14 cellular contexts compared by ENCODE assay signal in genomic region chr7:103660455-103661371, GRCh38.
DNase-seq lines count a peak whose midpoint lies in the region; ATAC-seq, FAIRE-seq and TF ChIP-seq lines count a peak whose summit lies in the region.
"Had no signal": no experiment of that assay in that cellular context is flagged by ENCODE, and none has a peak within 500 bp of the region (broad histone marks: within the 10 kb centered on the region; RNA-seq: fewer than 3 reads in every experiment).

No MANE protein-coding gene starts in this region.

- H3K4me1 ChIP-seq in HUES48 (ENCODE audit: control insufficient read depth, insufficient read depth, low read length) = peaks cover 8% of the 10 kb centered on the region
- peaks cover 10 to 53% of the 10 kb centered on the region in 2 experiments for H3K4me1 ChIP-seq in K562 (replicated peaks in 1 of 2; ENCODE audit: control insufficient read depth in 2 of 2, insufficient read depth in 2 of 2, low read length in 2 of 2)
- H3K4me1 ChIP-seq in Peyer's patch = no peaks in the 10 kb centered on the region
- H3K4me1 ChIP-seq: left lung had no signal

- intact Hi-C loops in K562 (cut with micrococcal nuclease) (loop anchor here (5.0 to 10.0 kb wide), 2 partner anchors 337 to 434 kb away; no protein-coding TSS in a partner anchor), cardiac septum (cut with DNase I) (no loop called here)

- H3K9ac ChIP-seq in HUES48 (ENCODE audit: low read depth, low read length) = no peak overlapping the region
- 0 out of 4 replicates have a peak overlapping the region, but pooled peaks of 1 of the 2 experiments have one; percentile 7 for H3K9ac ChIP-seq in K562 (ENCODE audit: insufficient read depth in 1 of 2, low read depth in 2 of 2, low read length in 2 of 2)

- peak; percentile 57 for ATAC-seq in K562
- no peak for ATAC-seq in HG03175 (IDR thresholded peaks at IDR 0.05; ENCODE audit: unreplicated experiment)
- ATAC-seq: left lung, right cardiac atrium had no signal

- H3K27ac ChIP-seq in HUES48 (ENCODE audit: low read depth, low read length) (peak overlapping the region; percentile 72), K562 (ENCODE audit: extremely low read depth, low read depth, low read length) (peak overlapping the region; percentile 71), Peyer's patch (no peak overlapping the region)
- H3K27ac ChIP-seq: left lung had no signal

- in situ Hi-C loops in K562 (cut with MboI) = no loop called here

- WGBS in K562 (ENCODE audit: insufficient coverage, low coverage, missing lambda C conversion rate) = 29% methylated on average over 7 of the region's 7 CpGs

- H3K9me1 ChIP-seq in K562 (ENCODE audit: control insufficient read depth, insufficient read depth, low read length) = no peaks in the 10 kb centered on the region

- CTCF ChIA-PET in K562 (lab: Yijun Ruan, JAX; ENCODE audit: low intra/inter-chr PET ratio) = no interaction called here

- H4K20me1 ChIP-seq in K562 (replicated peaks; ENCODE audit: control insufficient read depth, insufficient read depth, low read length) = no peaks in the 10 kb centered on the region

- TF ChIP-seq EP300 in K562 (IDR thresholded peaks at IDR 0.05; ENCODE audit: low read length) = peak; percentile 82

- BruUV-seq in K562 (replicated peaks; lab: Mats Ljungman, UMichigan) = no TSS peak

- H3K36me3 ChIP-seq in HUES48 (ENCODE audit: control insufficient read depth, insufficient read depth, low read length) (no peaks in the 10 kb centered on the region), K562 (ENCODE audit: control insufficient read depth, insufficient read depth, low read length) (peaks cover 17% of the 10 kb centered on the region; the same call in 2 of the 3 replicates), Peyer's patch (no peaks in the 10 kb centered on the region)
- H3K36me3 ChIP-seq: left lung had no signal

- TF ChIP-seq POLR2A in K562 (conservative IDR thresholded peaks at IDR 0.05) (no peak), Peyer's patch (IDR thresholded peaks at IDR 0.05) (no peak)

- H3K4me3 ChIP-seq in AG10803 (ENCODE audit: low read length) (no peak overlapping the region), HUES48 (ENCODE audit: low read depth, low read length) (no peak overlapping the region), K562 (no peak overlapping the region), Peyer's patch (no peak overlapping the region)
- H3K4me3 ChIP-seq: left lung had no signal

- H3K9me3 ChIP-seq in HUES48 (ENCODE audit: control insufficient read depth, insufficient read depth, low read length) = no peaks in the 10 kb centered on the region
- no peaks in the 10 kb centered on the region for H3K9me3 ChIP-seq in K562 (replicated peaks; ENCODE audit: control insufficient read depth, insufficient read depth, low read depth, low read length)
- H3K9me3 ChIP-seq in Peyer's patch = no peaks in the 10 kb centered on the region
- H3K9me3 ChIP-seq: left lung had no signal

- peak; percentile 62 for FAIRE-seq in K562 (lab: Jason Lieb, UNC)

- TF ChIP-seq CTCF in AG10803 (conservative IDR thresholded peaks at IDR 0.05; ENCODE audit: low read length) = no peak
- TF ChIP-seq CTCF in K562 (IDR thresholded peaks at IDR 0.05 in 2 of 3, conservative IDR thresholded peaks at IDR 0.05 in 1 of 3; ENCODE audit: insufficient read depth in 2 of 3, low read depth in 1 of 3, low read length in 3 of 3) = no peak
- TF ChIP-seq CTCF in Peyer's patch (IDR thresholded peaks at IDR 0.05) = no peak

- peak overlapping the region; percentile 26; the same call in 1 of the 2 replicates for H3K4me2 ChIP-seq in K562 (ENCODE audit: insufficient read depth, low read length)

- 0 out of 4 replicates have a peak, but pooled peaks of 1 of the 2 experiments have one; percentile 2 for TF ChIP-seq RAD21 in K562 (CRISPR knock-in tag; conservative IDR thresholded peaks at IDR 0.05 in 1 of 2, IDR thresholded peaks at IDR 0.05 in 1 of 2)

- POLR2A ChIA-PET in K562 (lab: Yijun Ruan, JAX) = no interaction called here

- peak; percentile 26 for DNase-seq in AG10803 (ENCODE audit: low read depth)
- DNase-seq in K562 (ENCODE audit: extremely low read depth in 1 of 4, low spot score in 3 of 4) = peak in 2 of 4 experiments; percentile 32 to 72
- DNase-seq in kidney tubule cell (ENCODE audit: low spot score) = peak; percentile 94
- no peak for DNase-seq in cardiac septum (ENCODE audit: low spot score)
- no peak for DNase-seq in Peyer's patch
- no peak for DNase-seq in 8988T
- DNase-seq: activated CD4-positive, alpha-beta T cell treated with anti-CD3 and anti-CD28 coated beads for 1 hour; activated naive CD4-positive, alpha-beta T cell treated with anti-CD3 and anti-CD28 coated beads, Interleukin-2, amount 50 U/mL, for 16 hours; CD4-positive, CD25-positive, alpha-beta regulatory T cell; effector CD8-positive, alpha-beta T cell; left lung; right cardiac atrium had no signal

- H2AFZ ChIP-seq in K562 (ENCODE audit: low read depth, low read length) = peak overlapping the region; percentile 71

- no peaks in the 10 kb centered on the region for H3K79me2 ChIP-seq in K562 (ENCODE audit: control insufficient read depth, insufficient read depth, low read length)

- H3K27me3 ChIP-seq in HUES48 (ENCODE audit: control insufficient read depth, insufficient read depth, low read length) = no peaks in the 10 kb centered on the region
- no peaks in the 10 kb centered on the region for H3K27me3 ChIP-seq in K562 (ENCODE audit: control insufficient read depth in 2 of 2, insufficient read depth in 2 of 2, low read length in 2 of 2)
- no peaks in the 10 kb centered on the region for H3K27me3 ChIP-seq in Peyer's patch
- H3K27me3 ChIP-seq: left lung had no signal

TF ChIP-seq in K562, 482 proteins besides CTCF, POLR2A, EP300 and RAD21 (continues in another document):
- TF ChIP-seq EGR1 (conservative IDR thresholded peaks at IDR 0.05) (peak; percentile 49; the same call in 1 of the 2 replicates), ZNF695 (CRISPR knock-in tag; IDR thresholded peaks at IDR 0.05) (no peak), SLC30A9 (CRISPR knock-in tag; IDR thresholded peaks at IDR 0.05) (no peak), GATAD2A (IDR thresholded peaks at IDR 0.05) (peak; percentile 61), CHD4 (IDR thresholded peaks at IDR 0.05; ENCODE audit: insufficient read depth, insufficient replicate concordance, low read depth, low read length, poor library complexity, severe bottlenecking) (no peak), ZFP30 (CRISPR knock-in tag; IDR thresholded peaks at IDR 0.05; ENCODE audit: borderline replicate concordance) (no peak), RBBP5 (IDR thresholded peaks at IDR 0.05; ENCODE audit: borderline replicate concordance, insufficient read depth, low read length, poor library complexity, severe bottlenecking) (peak; percentile 18), POLR3G (IDR thresholded peaks at IDR 0.05; ENCODE audit: extremely low read depth, insufficient read length, insufficient replicate concordance) (no peak), ATF4 (CRISPR knock-in tag; IDR thresholded peaks at IDR 0.05) (no peak), SIRT6 (IDR thresholded peaks at IDR 0.05; ENCODE audit: low read depth, low read length) (no peak), HNRNPUL1 (IDR thresholded peaks at IDR 0.05; ENCODE audit: low read length) (no peak), ESRRB (CRISPR knock-in tag; IDR thresholded peaks at IDR 0.05; ENCODE audit: borderline replicate concordance) (no peak), IRF2 (CRISPR knock-in tag; IDR thresholded peaks at IDR 0.05) (no peak), ZNF263 (CRISPR knock-in tag; IDR thresholded peaks at IDR 0.05; ENCODE audit: borderline replicate concordance) (no peak), ZNF165 (CRISPR knock-in tag; IDR thresholded peaks at IDR 0.05; ENCODE audit: borderline replicate concordance) (no peak), ZNF197 (CRISPR knock-in tag; IDR thresholded peaks at IDR 0.05; ENCODE audit: low read depth) (no peak), KDM4B (IDR thresholded peaks at IDR 0.05; ENCODE audit: borderline replicate concordance in 2 of 2, low read depth in 1 of 2) (no peak), MED1 (CRISPR knock-in tag; IDR thresholded peaks at IDR 0.05; ENCODE audit: borderline replicate concordance) (no peak)
- TF ChIP-seq, protein P1, sequence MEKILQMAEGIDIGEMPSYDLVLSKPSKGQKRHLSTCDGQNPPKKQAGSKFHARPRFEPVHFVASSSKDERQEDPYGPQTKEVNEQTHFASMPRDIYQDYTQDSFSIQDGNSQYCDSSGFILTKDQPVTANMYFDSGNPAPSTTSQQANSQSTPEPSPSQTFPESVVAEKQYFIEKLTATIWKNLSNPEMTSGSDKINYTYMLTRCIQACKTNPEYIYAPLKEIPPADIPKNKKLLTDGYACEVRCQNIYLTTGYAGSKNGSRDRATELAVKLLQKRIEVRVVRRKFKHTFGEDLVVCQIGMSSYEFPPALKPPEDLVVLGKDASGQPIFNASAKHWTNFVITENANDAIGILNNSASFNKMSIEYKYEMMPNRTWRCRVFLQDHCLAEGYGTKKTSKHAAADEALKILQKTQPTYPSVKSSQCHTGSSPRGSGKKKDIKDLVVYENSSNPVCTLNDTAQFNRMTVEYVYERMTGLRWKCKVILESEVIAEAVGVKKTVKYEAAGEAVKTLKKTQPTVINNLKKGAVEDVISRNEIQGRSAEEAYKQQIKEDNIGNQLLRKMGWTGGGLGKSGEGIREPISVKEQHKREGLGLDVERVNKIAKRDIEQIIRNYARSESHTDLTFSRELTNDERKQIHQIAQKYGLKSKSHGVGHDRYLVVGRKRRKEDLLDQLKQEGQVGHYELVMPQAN (IDR thresholded peaks at IDR 0.05; ENCODE audit: borderline replicate concordance) = no peak
- TF ChIP-seq, protein P2, sequence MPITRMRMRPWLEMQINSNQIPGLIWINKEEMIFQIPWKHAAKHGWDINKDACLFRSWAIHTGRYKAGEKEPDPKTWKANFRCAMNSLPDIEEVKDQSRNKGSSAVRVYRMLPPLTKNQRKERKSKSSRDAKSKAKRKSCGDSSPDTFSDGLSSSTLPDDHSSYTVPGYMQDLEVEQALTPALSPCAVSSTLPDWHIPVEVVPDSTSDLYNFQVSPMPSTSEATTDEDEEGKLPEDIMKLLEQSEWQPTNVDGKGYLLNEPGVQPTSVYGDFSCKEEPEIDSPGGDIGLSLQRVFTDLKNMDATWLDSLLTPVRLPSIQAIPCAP (CRISPR knock-in tag; IDR thresholded peaks at IDR 0.05; ENCODE audit: borderline replicate concordance) = no peak

Comparison
In these comparisons a context has a peak if more than half of its experiments do, and no peak if none do; other contexts are left out.
1. DNase-seq: peak in AG10803 (single experiment) and kidney tubule cell (single experiment); none in cardiac septum (single experiment), Peyer's patch (0 of 3) and 8988T (single experiment).
2. H3K27ac ChIP-seq: peak in HUES48 (single experiment) and K562 (single experiment); none in Peyer's patch (0 of 4).